20 cellular contexts compared by ENCODE assay signal in the genomic region with DNA sequence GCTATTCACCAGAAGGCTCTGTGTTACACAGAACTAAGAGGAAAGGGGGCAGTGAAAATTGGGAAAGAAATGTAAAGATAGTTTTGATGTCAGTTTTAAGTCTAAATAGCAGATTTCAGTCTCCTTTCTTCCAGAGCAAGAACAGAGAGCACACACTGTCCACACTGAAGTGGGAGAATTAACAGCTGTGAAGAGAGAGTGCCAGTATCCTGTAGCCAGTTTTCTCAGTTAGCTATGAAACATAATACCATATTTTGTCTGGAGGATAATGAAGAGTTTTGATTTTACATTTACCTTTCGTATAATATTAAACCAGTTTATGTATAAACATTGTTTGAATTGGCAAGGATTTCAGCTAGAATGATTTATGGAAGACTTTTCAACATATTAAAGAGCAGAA.
"Had no signal": no experiment of that assay in that cellular context is flagged by ENCODE, and none has a peak within 500 bp of the region (broad histone marks: within the 10 kb centered on the region; RNA-seq: fewer than 3 reads in every experiment).

No MANE protein-coding gene starts in this region.

- DNase-seq: activated CD4-positive, alpha-beta memory T cell treated with anti-CD3 and anti-CD28 coated beads for 36 hours; activated CD4-positive, alpha-beta T cell treated with anti-CD3 and anti-CD28 coated beads for 4 hours; activated naive CD8-positive, alpha-beta T cell treated with anti-CD3 and anti-CD28 coated beads for 36 hours; activated T-cell treated with anti-CD3 and anti-CD28 coated beads for 4 hours; amniotic stem cell; caudate nucleus; foreskin melanocyte; left lung; naive thymus-derived CD4-positive, alpha-beta T cell; right cardiac atrium; small intestine; stimulated activated CD4-positive, alpha-beta T cell treated with anti-CD3 and anti-CD28 coated beads, Interleukin-15, amount 100 ng/mL, for 24 hours; stimulated activated CD4-positive, alpha-beta T cell treated with anti-CD3 and anti-CD28 coated beads, Interleukin-4, amount 100 ng/mL, for 1 hour; stomach; testis had no signal

- H3K4me3 ChIP-seq: left lung, neural progenitor cell, prostate gland, stomach, testis had no signal

- H3K4me3 Mint-ChIP-seq: activated CD4-positive, alpha-beta memory T cell treated with anti-CD3 and anti-CD28 coated beads for 36 hours; activated naive CD8-positive, alpha-beta T cell treated with anti-CD3 and anti-CD28 coated beads for 36 hours; activated T-helper 1 cell treated with anti-CD3 and anti-CD28 coated beads, Interleukin-12 subunit alpha, Interleukin-12 subunit beta, Interleukin-2, Interleukin-4 antibody, amounts not matched to agents 30 ng/mL and 10 ng/mL and 1 ng/mL, durations not matched to agents 14 hours and 24 hours and 36 hours; naive thymus-derived CD4-positive, alpha-beta T cell; neural progenitor cell; type B pancreatic cell; WTC11 had no signal

- H3K27ac ChIP-seq: left lung, neural progenitor cell, prostate gland, stomach, testis had no signal

- H3K9me3 ChIP-seq: left lung, prostate gland, stomach, testis had no signal

- H3K27me3 Mint-ChIP-seq: activated CD4-positive, alpha-beta memory T cell treated with anti-CD3 and anti-CD28 coated beads for 36 hours; activated naive CD8-positive, alpha-beta T cell treated with anti-CD3 and anti-CD28 coated beads for 36 hours; naive thymus-derived CD4-positive, alpha-beta T cell; type B pancreatic cell had no signal

- H3K27ac Mint-ChIP-seq: activated CD4-positive, alpha-beta memory T cell treated with anti-CD3 and anti-CD28 coated beads for 36 hours; activated naive CD8-positive, alpha-beta T cell treated with anti-CD3 and anti-CD28 coated beads for 36 hours; activated T-helper 1 cell treated with anti-CD3 and anti-CD28 coated beads, Interleukin-12 subunit alpha, Interleukin-12 subunit beta, Interleukin-2, Interleukin-4 antibody, amounts not matched to agents 30 ng/mL and 10 ng/mL and 1 ng/mL, durations not matched to agents 14 hours and 24 hours and 36 hours; naive thymus-derived CD4-positive, alpha-beta T cell; neural progenitor cell; type B pancreatic cell; WTC11 had no signal

- H3K27me3 ChIP-seq: left lung, neural progenitor cell, stomach, testis had no signal

- ATAC-seq: left lung; naive thymus-derived CD4-positive, alpha-beta T cell; WTC11 had no signal

- H3K36me3 Mint-ChIP-seq: neural progenitor cell, WTC11 had no signal

- H3K4me1 Mint-ChIP-seq: neural progenitor cell, WTC11 had no signal

- H3K4me1 ChIP-seq: left lung, neural progenitor cell, prostate gland, testis had no signal

- H3K36me3 ChIP-seq: left lung, neural progenitor cell, prostate gland, stomach had no signal

- H3K9me3 Mint-ChIP-seq: activated CD4-positive, alpha-beta memory T cell treated with anti-CD3 and anti-CD28 coated beads for 36 hours; activated naive CD8-positive, alpha-beta T cell treated with anti-CD3 and anti-CD28 coated beads for 36 hours; activated T-helper 1 cell treated with anti-CD3 and anti-CD28 coated beads, Interleukin-12 subunit alpha, Interleukin-12 subunit beta, Interleukin-2, Interleukin-4 antibody, amounts not matched to agents 30 ng/mL and 10 ng/mL and 1 ng/mL, durations not matched to agents 14 hours and 24 hours and 36 hours; naive thymus-derived CD4-positive, alpha-beta T cell; neural progenitor cell; type B pancreatic cell; WTC11 had no signal
